In the genomic region with DNA sequence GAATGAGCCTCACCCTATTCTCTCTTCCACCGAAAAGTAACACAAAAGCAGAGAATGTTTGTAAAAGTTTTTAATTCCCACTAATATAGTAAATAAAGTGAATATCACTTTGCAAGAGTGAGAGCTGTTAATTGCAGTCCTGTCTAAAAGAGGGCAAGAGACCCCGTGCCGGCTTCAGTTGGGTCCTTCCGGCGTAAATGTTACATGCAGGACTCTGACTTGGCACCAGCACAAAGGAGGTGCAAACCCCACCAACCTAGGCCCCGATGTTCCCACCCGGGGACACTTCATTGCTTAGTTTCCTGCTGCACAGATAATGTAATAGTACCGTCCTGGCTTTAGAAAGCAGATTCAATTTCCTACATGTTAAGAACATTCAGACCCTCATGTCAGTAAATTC, we compare ENCODE assay signal across 18 cellular contexts.
DNase-seq lines count a peak whose midpoint lies in the region; ATAC-seq, FAIRE-seq and TF ChIP-seq lines count a peak whose summit lies in the region.
"Had no signal": no experiment of that assay in that cellular context is flagged by ENCODE, and none has a peak within 500 bp of the region (broad histone marks: within the 10 kb centered on the region; RNA-seq: fewer than 3 reads in every experiment).

No MANE protein-coding gene starts in this region.

- TF ChIP-seq RAD21 in K562 (CRISPR knock-in tag; conservative IDR thresholded peaks at IDR 0.05 in 1 of 2, IDR thresholded peaks at IDR 0.05 in 1 of 2): no peak

- no peaks in the 10 kb centered on the region for H3K27me3 ChIP-seq in CD8-positive, alpha-beta memory T cell (ENCODE audit: insufficient read depth, low read length, poor library complexity, severe bottlenecking)
- H3K27me3 ChIP-seq in K562 (ENCODE audit: control insufficient read depth in 2 of 2, insufficient read depth in 2 of 2, low read length in 2 of 2) (no peaks in the 10 kb centered on the region), esophagus muscularis mucosa (no peaks in the 10 kb centered on the region)

- CTCF ChIA-PET in CD8-positive, alpha-beta memory T cell (lab: Charles Lee): interaction anchor here (1.7 kb wide), 1 partner anchor 127 kb away, joined by 5 read pairs; no protein-coding TSS in a partner anchor
- CTCF ChIA-PET in K562 (lab: Yijun Ruan, JAX; ENCODE audit: low intra/inter-chr PET ratio): no interaction called here

- BruUV-seq in K562 (replicated peaks; lab: Mats Ljungman, UMichigan): no TSS peak

- DNase-seq in activated T-cell treated with anti-CD3 and anti-CD28 coated beads, Interleukin-2, amount 50 U/mL, for 24 hours: peak; percentile 9
- no peak for DNase-seq in activated T-cell treated with anti-CD3 and anti-CD28 coated beads, Interleukin-2, amount 50 U/mL, for 4 hours
- DNase-seq in CD8-positive, alpha-beta memory T cell: no peak
- DNase-seq in K562 (ENCODE audit: extremely low read depth in 1 of 4, low spot score in 3 of 4) (no peak), progenitor cell of endocrine pancreas (ENCODE audit: low spot score, unreplicated experiment) (no peak), NK-92 (lab: John Stamatoyannopoulos, UW; ENCODE audit: unreplicated experiment) (no peak), esophagus muscularis mucosa (ENCODE audit: extremely low spot score) (no peak)
- DNase-seq: 8988T, DMS153, HFFc6, NCI-H1092, NCI-H146, NCI-H226, NCI-H524 treated with DMSO at 0.1 percent for 48 hours, Right ventricle myocardium superior had no signal

- no peak overlapping the region for H3K4me3 ChIP-seq in CD8-positive, alpha-beta memory T cell (ENCODE audit: low read length)
- H3K4me3 ChIP-seq in K562 (no peak overlapping the region), esophagus muscularis mucosa (no peak overlapping the region)

- H3K9me3 Mint-ChIP-seq in activated T-cell treated with anti-CD3 and anti-CD28 coated beads, Interleukin-2, amount 50 U/mL, for 24 hours: no peaks in the 10 kb centered on the region
- H3K9me3 Mint-ChIP-seq in activated T-cell treated with anti-CD3 and anti-CD28 coated beads, Interleukin-2, amount 50 U/mL, for 4 hours: no peaks in the 10 kb centered on the region
- H3K9me3 Mint-ChIP-seq in CD8-positive, alpha-beta memory T cell: no peaks in the 10 kb centered on the region
- no peaks in the 10 kb centered on the region for H3K9me3 Mint-ChIP-seq in progenitor cell of endocrine pancreas (ENCODE audit: low read depth)
- H3K9me3 Mint-ChIP-seq: HFFc6 had no signal

- H3K27ac ChIP-seq in CD8-positive, alpha-beta memory T cell (ENCODE audit: low read depth, low read length): no peak overlapping the region
- peak overlapping the region; percentile 67 for H3K27ac ChIP-seq in K562 (ENCODE audit: extremely low read depth, low read depth, low read length)
- H3K27ac ChIP-seq in esophagus muscularis mucosa (replicated peaks in 1 of 4): no peak overlapping the region

- peak overlapping the region; percentile 51; the same call in 1 of the 2 replicates for H3K4me2 ChIP-seq in K562 (ENCODE audit: insufficient read depth, low read length)

- POLR2A ChIA-PET in CD8-positive, alpha-beta memory T cell (lab: Charles Lee): no interaction called here
- POLR2A ChIA-PET in K562 (lab: Yijun Ruan, JAX): interaction anchor here (0.9 kb wide), 1 partner anchor 11 kb away, joined by 3 read pairs; no protein-coding TSS in a partner anchor

- H3K4me1 Mint-ChIP-seq in activated T-cell treated with anti-CD3 and anti-CD28 coated beads, Interleukin-2, amount 50 U/mL, for 24 hours (ENCODE audit: low read depth): no peaks in the 10 kb centered on the region
- no peaks in the 10 kb centered on the region for H3K4me1 Mint-ChIP-seq in activated T-cell treated with anti-CD3 and anti-CD28 coated beads, Interleukin-2, amount 50 U/mL, for 4 hours (ENCODE audit: low read depth)
- H3K4me1 Mint-ChIP-seq in CD8-positive, alpha-beta memory T cell: peaks cover 0 to 2% (median 0%) of the 10 kb centered on the region in 3 donors
- H3K4me1 Mint-ChIP-seq in progenitor cell of endocrine pancreas (ENCODE audit: low read depth): no peaks in the 10 kb centered on the region

- 0 out of 4 replicates have a peak overlapping the region, but pooled peaks of 1 of the 2 experiments have one; percentile 55 for H3K9ac ChIP-seq in K562 (ENCODE audit: insufficient read depth in 1 of 2, low read depth in 2 of 2, low read length in 2 of 2)

- intact Hi-C loops in K562 (cut with micrococcal nuclease): no loop called here
- intact Hi-C loops in esophagus muscularis mucosa (cut with DNase I): no loop called here

- no peak for TF ChIP-seq POLR2A in K562 (conservative IDR thresholded peaks at IDR 0.05)
- no peak for TF ChIP-seq POLR2A in esophagus muscularis mucosa (IDR thresholded peaks at IDR 0.05; ENCODE audit: low read depth)

- no peak overlapping the region for H3K4me3 Mint-ChIP-seq in activated T-cell treated with anti-CD3 and anti-CD28 coated beads, Interleukin-2, amount 50 U/mL, for 24 hours
- H3K4me3 Mint-ChIP-seq in activated T-cell treated with anti-CD3 and anti-CD28 coated beads, Interleukin-2, amount 50 U/mL, for 4 hours: no peak overlapping the region
- no peak overlapping the region for H3K4me3 Mint-ChIP-seq in CD8-positive, alpha-beta memory T cell
- H3K4me3 Mint-ChIP-seq in progenitor cell of endocrine pancreas (ENCODE audit: low read depth): no peak overlapping the region
- H3K4me3 Mint-ChIP-seq: HFFc6 had no signal

- peak overlapping the region; percentile 80 for H3K27ac Mint-ChIP-seq in activated T-cell treated with anti-CD3 and anti-CD28 coated beads, Interleukin-2, amount 50 U/mL, for 24 hours
- H3K27ac Mint-ChIP-seq in CD8-positive, alpha-beta memory T cell: peak overlapping the region in 6 of 8 donors; percentile 17 to 48 (median 26)
- H3K27ac Mint-ChIP-seq in progenitor cell of endocrine pancreas: peak overlapping the region; percentile 76
- H3K27ac Mint-ChIP-seq: HFFc6 had no signal

- no peaks in the 10 kb centered on the region for H3K9me1 ChIP-seq in K562 (ENCODE audit: control insufficient read depth, insufficient read depth, low read length)

- no peaks in the 10 kb centered on the region for H3K4me1 ChIP-seq in CD8-positive, alpha-beta memory T cell (ENCODE audit: insufficient read depth, low read length)
- H3K4me1 ChIP-seq in K562 (replicated peaks in 1 of 2; ENCODE audit: control insufficient read depth in 2 of 2, insufficient read depth in 2 of 2, low read length in 2 of 2): peaks cover 6 to 14% of the 10 kb centered on the region in 2 experiments; a peak in 4 of 5 replicates
- peaks cover 0 to 4% (median 0%) of the 10 kb centered on the region in 4 donors for H3K4me1 ChIP-seq in esophagus muscularis mucosa

- in situ Hi-C loops in K562 (cut with MboI): no loop called here

- ATAC-seq in activated T-cell treated with anti-CD3 and anti-CD28 coated beads, Interleukin-2, amount 50 U/mL, for 4 hours: no peak
- ATAC-seq in K562 (no peak; the same call in 2 of the 3 replicates), GM21423 (IDR thresholded peaks at IDR 0.05; ENCODE audit: unreplicated experiment) (no peak)

- H4K20me1 ChIP-seq in K562 (replicated peaks; ENCODE audit: control insufficient read depth, insufficient read depth, low read length): no peaks in the 10 kb centered on the region

- H3K79me2 ChIP-seq in K562 (ENCODE audit: control insufficient read depth, insufficient read depth, low read length): no peaks in the 10 kb centered on the region; the same call in 2 of the 3 replicates

- H3K36me3 Mint-ChIP-seq in activated T-cell treated with anti-CD3 and anti-CD28 coated beads, Interleukin-2, amount 50 U/mL, for 24 hours (ENCODE audit: low read depth): peaks cover 95% of the 10 kb centered on the region
- peaks cover 48% of the 10 kb centered on the region for H3K36me3 Mint-ChIP-seq in activated T-cell treated with anti-CD3 and anti-CD28 coated beads, Interleukin-2, amount 50 U/mL, for 4 hours (ENCODE audit: insufficient read depth)
- peaks cover 9 to 93% (median 14%) of the 10 kb centered on the region in 3 donors for H3K36me3 Mint-ChIP-seq in CD8-positive, alpha-beta memory T cell
- peaks cover 28% of the 10 kb centered on the region for H3K36me3 Mint-ChIP-seq in progenitor cell of endocrine pancreas (ENCODE audit: insufficient read depth)

- H3K27me3 Mint-ChIP-seq in activated T-cell treated with anti-CD3 and anti-CD28 coated beads, Interleukin-2, amount 50 U/mL, for 24 hours: no peaks in the 10 kb centered on the region
- no peaks in the 10 kb centered on the region for H3K27me3 Mint-ChIP-seq in activated T-cell treated with anti-CD3 and anti-CD28 coated beads, Interleukin-2, amount 50 U/mL, for 4 hours (ENCODE audit: low read depth)
- H3K27me3 Mint-ChIP-seq in CD8-positive, alpha-beta memory T cell: no peaks in the 10 kb centered on the region
- no peaks in the 10 kb centered on the region for H3K27me3 Mint-ChIP-seq in progenitor cell of endocrine pancreas

- no peak for TF ChIP-seq CTCF in K562 (IDR thresholded peaks at IDR 0.05 in 2 of 3, conservative IDR thresholded peaks at IDR 0.05 in 1 of 3; ENCODE audit: insufficient read depth in 2 of 3, low read depth in 1 of 3, low read length in 3 of 3)
- TF ChIP-seq CTCF in progenitor cell of endocrine pancreas (IDR thresholded peaks at IDR 0.05; ENCODE audit: unreplicated experiment): no peak
- TF ChIP-seq CTCF in esophagus muscularis mucosa (IDR thresholded peaks at IDR 0.05): no peak

- no peaks in the 10 kb centered on the region for H3K9me3 ChIP-seq in CD8-positive, alpha-beta memory T cell (ENCODE audit: low read length)
- H3K9me3 ChIP-seq in K562 (replicated peaks; ENCODE audit: control insufficient read depth, insufficient read depth, low read depth, low read length) (no peaks in the 10 kb centered on the region), esophagus muscularis mucosa (no peaks in the 10 kb centered on the region)

- no peak for FAIRE-seq in K562 (lab: Jason Lieb, UNC)
- FAIRE-seq: GM12892, RCC 7860 had no signal

- TF ChIP-seq EP300 in K562 (IDR thresholded peaks at IDR 0.05; ENCODE audit: low read length) (no peak), esophagus muscularis mucosa (IDR thresholded peaks at IDR 0.05) (no peak)

- no peak overlapping the region for H2AFZ ChIP-seq in K562 (ENCODE audit: low read depth, low read length)

- peaks cover 74% of the 10 kb centered on the region for H3K36me3 ChIP-seq in CD8-positive, alpha-beta memory T cell (ENCODE audit: insufficient read depth, low read length)
- H3K36me3 ChIP-seq in K562 (ENCODE audit: control insufficient read depth, insufficient read depth, low read length): peaks cover 94% of the 10 kb centered on the region
- H3K36me3 ChIP-seq in esophagus muscularis mucosa: peaks cover 59 to 99% (median 90%) of the 10 kb centered on the region in 4 donors

- WGBS in K562 (ENCODE audit: insufficient coverage, low coverage, missing lambda C conversion rate): 96% methylated on average over 6 of the region's 8 CpGs
- WGBS in esophagus muscularis mucosa: 95% methylated on average over 8 of the region's 8 CpGs

TF ChIP-seq in K562, 482 proteins besides CTCF, POLR2A, EP300 and RAD21 (continues in another document):
- TF ChIP-seq ASH1L (IDR thresholded peaks at IDR 0.05; ENCODE audit: borderline replicate concordance, low read depth, partially characterized antibody): no peak

Comparison
In these comparisons a context has a peak if more than half of its experiments do, and no peak if none do; other contexts are left out.
1. H3K27ac Mint-ChIP-seq: peak in every context shown above with its lines; median percentile 80 in activated T-cell treated with anti-CD3 and anti-CD28 coated beads, Interleukin-2, amount 50 U/mL, for 24 hours; 76 in progenitor cell of endocrine pancreas; 26 in CD8-positive, alpha-beta memory T cell.